ENCODE assay signal across 11 cellular contexts in genomic region chr17:63124536-63124935, GRCh38.
"Had no signal": no experiment of that assay in that cellular context is flagged by ENCODE, and none has a peak within 500 bp of the region (broad histone marks: within the 10 kb centered on the region; RNA-seq: fewer than 3 reads in every experiment).

No MANE protein-coding gene starts in this region.

- ATAC-seq: activated CD4-positive, CD25-positive, alpha-beta regulatory T cell treated with anti-CD3 and anti-CD28 coated beads, Interleukin-2, amount 50 U/mL, for 24 hours; activated naive CD4-positive, alpha-beta T cell treated with anti-CD3 and anti-CD28 coated beads, Interleukin-2, amount 50 U/mL, for 72 hours; activated T-cell treated with anti-CD3 and anti-CD28 coated beads, Interleukin-2, amount 50 U/mL, for 4 hours had no signal

- DNase-seq: activated CD4-positive, alpha-beta T cell treated with anti-CD3 and anti-CD28 coated beads, Interleukin-2, amount 50 U/mL, for 4 hours; activated effector memory CD4-positive, alpha-beta T cell treated with anti-CD3 and anti-CD28 coated beads, Interleukin-2, amount 50 U/mL, for 16 hours; activated T-cell treated with anti-CD3 and anti-CD28 coated beads, Interleukin-2, amount 50 U/mL, for 4 hours; amygdala; cerebellar nuclear complex; dermis blood vessel endothelial cell; hippocampal formation; stimulated activated CD4-positive, alpha-beta T cell treated with anti-CD3 and anti-CD28 coated beads, Interleukin-2, amount 100 ng/mL, for 48 hours; stimulated activated naive CD4-positive, alpha-beta T cell treated with Interleukin-2 at 50 U/mL for 16 hours had no signal
